Comparison of ENCODE assay signal across 18 cellular contexts in genomic region chr17:43849116-43849515, GRCh38. TPM values are rescaled to one million over a fixed set of nuclear protein-coding genes. Genes with fewer than 3 reads are reported as not detected.
DNase-seq lines count a peak whose midpoint lies in the region; ATAC-seq and TF ChIP-seq lines count a peak whose summit lies in the region.
"Had no signal": no experiment of that assay in that cellular context is flagged by ENCODE, and none has a peak within 500 bp of the region (broad histone marks: within the 10 kb centered on the region; RNA-seq: fewer than 3 reads in every experiment).

No MANE protein-coding gene starts in this region.

- H3K4me3 ChIP-seq in breast epithelium (peak overlapping the region in 2 of 3 donors; percentile 13 to 52), right cardiac atrium (ENCODE audit: low read length) (peak overlapping the region; percentile 41), subcutaneous abdominal adipose tissue (ENCODE audit: low read depth in 1 of 5, low read length in 5 of 5) (peak overlapping the region in 4 of 5 donors; percentile 56 to 80 (median 70))
- H3K4me3 ChIP-seq: GM23248 had no signal

- no peaks in the 10 kb centered on the region for H3K4me1 Mint-ChIP-seq in MCF 10A (ENCODE audit: insufficient read depth, unreplicated experiment)

- no peaks in the 10 kb centered on the region for H3K36me3 Mint-ChIP-seq in MCF 10A (ENCODE audit: insufficient read depth, unreplicated experiment)
- H3K36me3 Mint-ChIP-seq: CD14-positive monocyte; CD8-positive, alpha-beta T cell had no signal

- H3K4me3 Mint-ChIP-seq in MCF 10A (ENCODE audit: unreplicated experiment), result no peak overlapping the region
- H3K4me3 Mint-ChIP-seq: CD14-positive monocyte; CD8-positive, alpha-beta T cell had no signal

- ATAC-seq in right cardiac atrium (no peak), left ventricle myocardium superior (no peak), HG02678 (IDR thresholded peaks at IDR 0.05; ENCODE audit: unreplicated experiment) (no peak), HG02759 (IDR thresholded peaks at IDR 0.05; ENCODE audit: unreplicated experiment) (no peak)
- ATAC-seq: CD8-positive, alpha-beta T cell had no signal

- intact Hi-C loops in breast epithelium (cut with DNase I; ENCODE audit: low total_unique reads), result no loop called here
- intact Hi-C loops in MCF 10A (cut with micrococcal nuclease), result no loop called here
- intact Hi-C loops in right cardiac atrium (cut with DNase I), result loop anchor here in 1 of 4 donors (5.0 kb wide), 1 partner anchor 77 kb away; no protein-coding TSS in a partner anchor
- intact Hi-C loops in left ventricle myocardium superior (cut with micrococcal nuclease), result no loop called here

- WGBS in right cardiac atrium, result 82% methylated on average over 8 of the region's 8 CpGs

- H3K36me3 ChIP-seq in breast epithelium, result no peaks in the 10 kb centered on the region
- H3K36me3 ChIP-seq in subcutaneous abdominal adipose tissue (ENCODE audit: control insufficient read depth in 5 of 5, insufficient read depth in 5 of 5, low read length in 5 of 5), result peaks cover 0 to 6% (median 0%) of the 10 kb centered on the region in 5 donors

- no peaks in the 10 kb centered on the region for H3K9me3 Mint-ChIP-seq in MCF 10A (ENCODE audit: unreplicated experiment)
- H3K9me3 Mint-ChIP-seq: CD14-positive monocyte; CD8-positive, alpha-beta T cell had no signal

- H3K9me3 ChIP-seq in breast epithelium (no peaks in the 10 kb centered on the region), right cardiac atrium (ENCODE audit: control insufficient read depth, low read length) (no peaks in the 10 kb centered on the region), subcutaneous abdominal adipose tissue (ENCODE audit: control insufficient read depth in 5 of 5, low read length in 5 of 5) (no peaks in the 10 kb centered on the region)

- DNase-seq in breast epithelium (ENCODE audit: low spot score in 2 of 2) (no peak), MCF 10A (ENCODE audit: unreplicated experiment) (no peak), right cardiac atrium (no peak), left ventricle myocardium superior (no peak)
- DNase-seq: CD8-positive, alpha-beta T cell; COR-L47; DMS153; DMS79 treated with DMSO at 0.1 percent for 48 hours; EL; GM23248 had no signal

- peak overlapping the region in 2 of 5 donors; percentile 73 to 82 for H3K9ac ChIP-seq in subcutaneous abdominal adipose tissue (ENCODE audit: low read length in 5 of 5)
- H3K9ac ChIP-seq: GM23248 had no signal

- CTCF ChIA-PET in MCF 10A (lab: Yijun Ruan, JAX), result interaction anchor here (0.7 to 0.9 kb wide), 3 partner anchors 9 to 156 kb away, joined by 3 to 5 read pairs (median 4); no protein-coding TSS in a partner anchor

- TF ChIP-seq CTCF in breast epithelium (IDR thresholded peaks at IDR 0.05) (no peak), MCF 10A (IDR thresholded peaks at IDR 0.05; ENCODE audit: unreplicated experiment) (no peak)

- POLR2A ChIA-PET in MCF 10A (lab: Yijun Ruan, JAX), result no interaction called here

- no peak for TF ChIP-seq POLR2A in breast epithelium (IDR thresholded peaks at IDR 0.05)

- BruUV-seq in MCF 10A (replicated peaks; lab: Mats Ljungman, UMichigan), result no TSS peak

- no peak overlapping the region for H3K27ac Mint-ChIP-seq in MCF 10A (ENCODE audit: low read depth, unreplicated experiment)
- H3K27ac Mint-ChIP-seq: CD14-positive monocyte; CD8-positive, alpha-beta T cell had no signal

- H3K27me3 ChIP-seq in breast epithelium (no peaks in the 10 kb centered on the region), right cardiac atrium (ENCODE audit: control insufficient read depth, insufficient read depth) (no peaks in the 10 kb centered on the region), subcutaneous abdominal adipose tissue (ENCODE audit: control insufficient read depth in 5 of 5, insufficient read depth in 4 of 5, low read length in 5 of 5) (peaks cover 2 to 14% (median 6%) of the 10 kb centered on the region in 5 donors)

- H3K4me1 ChIP-seq in breast epithelium, result peaks cover 0 to 3% of the 10 kb centered on the region in 2 donors
- no peaks in the 10 kb centered on the region for H3K4me1 ChIP-seq in right cardiac atrium (ENCODE audit: control insufficient read depth, insufficient read depth, low read length)
- peaks cover 3 to 42% (median 20%) of the 10 kb centered on the region in 5 donors for H3K4me1 ChIP-seq in subcutaneous abdominal adipose tissue (ENCODE audit: control insufficient read depth in 5 of 5, insufficient read depth in 5 of 5, low read length in 5 of 5)

- H3K27ac ChIP-seq in breast epithelium, result no peak overlapping the region
- peak overlapping the region; percentile 33 for H3K27ac ChIP-seq in right cardiac atrium (ENCODE audit: low read length)
- H3K27ac ChIP-seq in subcutaneous abdominal adipose tissue (ENCODE audit: low read depth, low read length), result peak overlapping the region; percentile 57
- H3K27ac ChIP-seq: 22Rv1, GM23248, HL-60 had no signal

- H3K27me3 Mint-ChIP-seq in MCF 10A (ENCODE audit: insufficient read depth, unreplicated experiment), result peaks cover 33% of the 10 kb centered on the region

RNA-seq across cellular contexts. Expression of gene CD300LG, which starts 2.1 kb away (rescaled TPM):
- total RNA-seq in breast epithelium, result 10 to 100 TPM; 17.9 to 69.2 (median 51.0) TPM
- total RNA-seq in MCF 10A (2022), result not detected in 2 replicates
- total RNA-seq in right cardiac atrium, result 10 to 100 TPM in 3 of 4 donors, 1 to 10 TPM in 1; 3.8 to 29.2 (median 10.9) TPM
- polyA plus RNA-seq in right cardiac atrium, result 20.8 TPM
- total RNA-seq in left ventricle myocardium superior, result 19.1 TPM
- total RNA-seq: A673; CD8-positive, alpha-beta T cell; GM23248 had no signal
- polyA plus RNA-seq: BJ, CD14-positive monocyte, GM23248 had no signal

RNA-seq across cellular contexts. Expression of gene MPP3, which starts 16.2 kb away (rescaled TPM):
- total RNA-seq in breast epithelium (10 to 100 TPM; 24.2 to 26.3 (median 26.2) TPM), MCF 10A (2022) (18.7 and 24.5 TPM in 2 replicates), right cardiac atrium (10 to 100 TPM; 42.1 to 77.4 (median 61.5) TPM), left ventricle myocardium superior (55.5 TPM)
- polyA plus RNA-seq in right cardiac atrium, result 46.1 TPM
- total RNA-seq: CD8-positive, alpha-beta T cell had no signal
- polyA plus RNA-seq: CD14-positive monocyte had no signal

RNA-seq across cellular contexts. Expression of gene MPP2, which starts 58.2 kb away (rescaled TPM):
- total RNA-seq in breast epithelium (1 to 10 TPM; 2.6 to 7.9 (median 3.9) TPM), MCF 10A (2022) (not detected in 2 replicates), right cardiac atrium (10 to 100 TPM in 3 of 4 donors, 1 to 10 TPM in 1; 8.7 to 20.7 (median 15.9) TPM), left ventricle myocardium superior (17.1 TPM)
- 8.8 TPM for polyA plus RNA-seq in right cardiac atrium
- polyA plus RNA-seq: CD14-positive monocyte had no signal

Comparison
In these comparisons a context has a peak if more than half of its experiments do, and no peak if none do; other contexts are left out.
1. H3K27ac ChIP-seq: peak in right cardiac atrium (single experiment) and subcutaneous abdominal adipose tissue (single experiment); none in breast epithelium (0 of 2).
2. Peak in every context shown above with its lines, with median percentiles within 50 percentile points of each other: H3K4me3 ChIP-seq.